1 cellular context compared by ENCODE assay signal in the genomic region with DNA sequence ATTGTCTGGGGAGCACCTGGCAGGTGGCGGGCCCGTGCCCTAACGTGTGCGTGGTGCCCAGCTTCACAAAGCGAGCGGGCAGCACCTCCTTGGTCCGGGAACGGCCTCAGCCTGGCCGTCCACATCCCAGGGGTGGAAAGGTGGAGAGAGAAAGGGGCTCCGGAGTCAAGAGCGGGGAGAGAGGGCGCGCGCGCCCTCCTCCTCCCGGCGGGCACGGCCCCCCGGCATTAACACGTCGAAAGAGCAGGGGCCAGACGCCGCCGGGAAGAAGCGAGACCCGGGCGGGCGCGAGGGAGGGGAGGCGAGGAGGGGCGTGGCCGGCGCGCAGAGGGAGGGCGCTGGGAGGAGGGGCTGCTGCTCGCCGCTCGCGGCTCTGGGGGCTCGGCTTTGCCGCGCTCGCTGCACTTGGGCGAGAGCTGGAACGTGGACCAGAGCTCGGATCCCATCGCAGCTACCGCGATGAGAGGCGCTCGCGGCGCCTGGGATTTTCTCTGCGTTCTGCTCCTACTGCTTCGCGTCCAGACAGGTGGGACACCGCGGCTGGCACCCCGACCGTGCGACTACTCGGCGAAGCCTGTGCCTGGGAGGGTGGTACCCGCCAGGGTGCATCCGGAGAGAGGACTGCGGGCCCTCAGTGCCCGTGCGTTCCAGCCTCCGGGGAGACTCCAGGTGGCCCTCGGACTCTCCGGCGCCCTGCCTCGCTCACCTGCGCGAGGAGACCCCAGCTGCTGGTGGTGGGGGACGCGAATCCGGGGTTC.
TF ChIP-seq lines count a peak whose summit lies in the region.

KIT (plus strand) TSS at position 402 of the 758 bp plus-strand sequence; CDS start at position 460, 58 bp downstream.

TF ChIP-seq in H1, 55 proteins besides CTCF, POLR2A, EP300 and RAD21:
- TF ChIP-seq PHF8 (conservative IDR thresholded peaks at IDR 0.05; ENCODE audit: low read depth, low read length) (peak; percentile 72), KDM4A (IDR thresholded peaks at IDR 0.05; ENCODE audit: low read depth, low read length, severe bottlenecking) (peak; percentile 84), TAF7 (optimal IDR thresholded peaks at IDR 0.05; ENCODE audit: borderline replicate concordance, low read depth, low read length) (peak; percentile 32), CEBPB (IDR thresholded peaks at IDR 0.05; ENCODE audit: low read depth, low read length) (no peak), YY1 (IDR thresholded peaks at IDR 0.05; ENCODE audit: low read depth, low read length) (peak; percentile 52; the same call in 1 of the 2 replicates), POU5F1 (IDR thresholded peaks at IDR 0.05; ENCODE audit: low read depth, low read length) (no peak), ZNF274 (IDR thresholded peaks at IDR 0.05; ENCODE audit: borderline replicate concordance, extremely low read depth, low read length) (no peak), SUZ12 (IDR thresholded peaks at IDR 0.05; ENCODE audit: low read length) (no peak; the same call in 1 of the 2 replicates), JUND (IDR thresholded peaks at IDR 0.05; ENCODE audit: low read length) (no peak), SP4 (IDR thresholded peaks at IDR 0.05; ENCODE audit: low read length) (no peak), SAP30 (IDR thresholded peaks at IDR 0.05; ENCODE audit: insufficient read depth, insufficient replicate concordance, low read length) (no peak), RBBP5 (IDR thresholded peaks at IDR 0.05; ENCODE audit: borderline replicate concordance, low read depth, low read length) (peak; percentile 60; the same call in 1 of the 2 replicates), NRF1 (IDR thresholded peaks at IDR 0.05; ENCODE audit: low read depth, low read length) (no peak), GABPA (IDR thresholded peaks at IDR 0.05; ENCODE audit: borderline replicate concordance, insufficient read depth, low read length) (no peak), NANOG (IDR thresholded peaks at IDR 0.05; ENCODE audit: insufficient read depth, low read depth, low read length, poor library complexity, severe bottlenecking) (no peak), EGR1 (IDR thresholded peaks at IDR 0.05; ENCODE audit: borderline replicate concordance, low read depth, low read length) (no peak), RNF2 (IDR thresholded peaks at IDR 0.05; ENCODE audit: borderline replicate concordance, low read depth, low read length, missing control alignments, poor library complexity, severe bottlenecking) (peak; percentile 39), E2F6 (IDR thresholded peaks at IDR 0.05) (peak; percentile 83), SP2 (IDR thresholded peaks at IDR 0.05; ENCODE audit: low read length) (no peak), CHD1 (IDR thresholded peaks at IDR 0.05; ENCODE audit: low read depth, low read length) (no peak), CBX8 (IDR thresholded peaks at IDR 0.05; ENCODE audit: borderline replicate concordance, low read depth, low read length) (no peak), TAF1 (IDR thresholded peaks at IDR 0.05; ENCODE audit: low read depth, low read length) (peak; percentile 92), HDAC2 (IDR thresholded peaks at IDR 0.05; ENCODE audit: borderline replicate concordance in 1 of 2, low read depth in 2 of 2, low read length in 2 of 2) (peak in 1 of 2 experiments; percentile 13; a peak in 1 of 4 replicates), POLR2AphosphoS5 (IDR thresholded peaks at IDR 0.05; ENCODE audit: low read depth, low read length) (peak; percentile 70), TBP (IDR thresholded peaks at IDR 0.05; ENCODE audit: low read depth, low read length) (peak; percentile 68), RFX5 (IDR thresholded peaks at IDR 0.05; ENCODE audit: borderline replicate concordance, low read depth, low read length) (no peak), CHD2 (IDR thresholded peaks at IDR 0.05; ENCODE audit: low read length) (peak; percentile 90), KDM1A (IDR thresholded peaks at IDR 0.05; ENCODE audit: borderline replicate concordance, low read length) (no peak), KDM5A (IDR thresholded peaks at IDR 0.05; ENCODE audit: low read length) (no peak), SIN3A (conservative IDR thresholded peaks at IDR 0.05 in 1 of 2, IDR thresholded peaks at IDR 0.05 in 1 of 2; ENCODE audit: low read depth in 1 of 2, low read length in 2 of 2) (peak in 1 of 2 experiments; percentile 43; a peak in 1 of 4 replicates), RXRA (IDR thresholded peaks at IDR 0.05; ENCODE audit: insufficient read depth, low read depth, low read length) (no peak), TCF12 (IDR thresholded peaks at IDR 0.05; ENCODE audit: low read depth, low read length) (peak; percentile 28; the same call in 1 of the 2 replicates), HDAC6 (IDR thresholded peaks at IDR 0.05; ENCODE audit: low read depth, low read length) (no peak), MAFK (IDR thresholded peaks at IDR 0.05; ENCODE audit: low read depth, low read length) (no peak), CTBP2 (IDR thresholded peaks at IDR 0.05; ENCODE audit: borderline replicate concordance, insufficient read depth, insufficient read length, low read length) (no peak), SIRT6 (IDR thresholded peaks at IDR 0.05; ENCODE audit: low read length) (no peak), SIX5 (IDR thresholded peaks at IDR 0.05; ENCODE audit: low read depth, low read length) (no peak), CREB1 (IDR thresholded peaks at IDR 0.05) (no peak; the same call in 1 of the 2 replicates), ASH2L (IDR thresholded peaks at IDR 0.05; ENCODE audit: low read length) (peak; percentile 42), EZH2 (IDR thresholded peaks at IDR 0.05; ENCODE audit: low read depth, low read length, severe bottlenecking) (no peak), USF2 (IDR thresholded peaks at IDR 0.05; ENCODE audit: low read length) (no peak), SRF (IDR thresholded peaks at IDR 0.05; ENCODE audit: low read depth, low read length) (no peak), BCL11A (IDR thresholded peaks at IDR 0.05; ENCODE audit: low read depth in 2 of 2, low read length in 2 of 2) (no peak), CHD7 (IDR thresholded peaks at IDR 0.05; ENCODE audit: insufficient replicate concordance, low read length) (no peak), SP1 (IDR thresholded peaks at IDR 0.05; ENCODE audit: low read depth, low read length) (no peak), BACH1 (IDR thresholded peaks at IDR 0.05; ENCODE audit: low read length) (no peak), TEAD4 (IDR thresholded peaks at IDR 0.05; ENCODE audit: low read depth, low read length) (no peak; the same call in 1 of the 2 replicates), JUN (IDR thresholded peaks at IDR 0.05; ENCODE audit: low read depth, low read length) (no peak), MAX (IDR thresholded peaks at IDR 0.05) (peak; percentile 80), BRCA1 (IDR thresholded peaks at IDR 0.05; ENCODE audit: low read depth, low read length) (peak; percentile 71), FOSL1 (IDR thresholded peaks at IDR 0.05; ENCODE audit: insufficient read depth, low read depth, low read length) (no peak), CBX5 (IDR thresholded peaks at IDR 0.05; ENCODE audit: low read depth, low read length) (no peak), GTF2F1 (IDR thresholded peaks at IDR 0.05; ENCODE audit: borderline replicate concordance, low read depth, low read length) (no peak)
- TF ChIP-seq, protein P1, sequence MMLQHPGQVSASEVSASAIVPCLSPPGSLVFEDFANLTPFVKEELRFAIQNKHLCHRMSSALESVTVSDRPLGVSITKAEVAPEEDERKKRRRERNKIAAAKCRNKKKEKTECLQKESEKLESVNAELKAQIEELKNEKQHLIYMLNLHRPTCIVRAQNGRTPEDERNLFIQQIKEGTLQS (IDR thresholded peaks at IDR 0.05; ENCODE audit: insufficient read depth, low read depth, low read length): no peak
- TF ChIP-seq, protein P2, sequence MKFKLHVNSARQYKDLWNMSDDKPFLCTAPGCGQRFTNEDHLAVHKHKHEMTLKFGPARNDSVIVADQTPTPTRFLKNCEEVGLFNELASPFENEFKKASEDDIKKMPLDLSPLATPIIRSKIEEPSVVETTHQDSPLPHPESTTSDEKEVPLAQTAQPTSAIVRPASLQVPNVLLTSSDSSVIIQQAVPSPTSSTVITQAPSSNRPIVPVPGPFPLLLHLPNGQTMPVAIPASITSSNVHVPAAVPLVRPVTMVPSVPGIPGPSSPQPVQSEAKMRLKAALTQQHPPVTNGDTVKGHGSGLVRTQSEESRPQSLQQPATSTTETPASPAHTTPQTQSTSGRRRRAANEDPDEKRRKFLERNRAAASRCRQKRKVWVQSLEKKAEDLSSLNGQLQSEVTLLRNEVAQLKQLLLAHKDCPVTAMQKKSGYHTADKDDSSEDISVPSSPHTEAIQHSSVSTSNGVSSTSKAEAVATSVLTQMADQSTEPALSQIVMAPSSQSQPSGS (IDR thresholded peaks at IDR 0.05; ENCODE audit: low read length): no peak
